ENCODE assay signal across 16 cellular contexts in the genomic region with DNA sequence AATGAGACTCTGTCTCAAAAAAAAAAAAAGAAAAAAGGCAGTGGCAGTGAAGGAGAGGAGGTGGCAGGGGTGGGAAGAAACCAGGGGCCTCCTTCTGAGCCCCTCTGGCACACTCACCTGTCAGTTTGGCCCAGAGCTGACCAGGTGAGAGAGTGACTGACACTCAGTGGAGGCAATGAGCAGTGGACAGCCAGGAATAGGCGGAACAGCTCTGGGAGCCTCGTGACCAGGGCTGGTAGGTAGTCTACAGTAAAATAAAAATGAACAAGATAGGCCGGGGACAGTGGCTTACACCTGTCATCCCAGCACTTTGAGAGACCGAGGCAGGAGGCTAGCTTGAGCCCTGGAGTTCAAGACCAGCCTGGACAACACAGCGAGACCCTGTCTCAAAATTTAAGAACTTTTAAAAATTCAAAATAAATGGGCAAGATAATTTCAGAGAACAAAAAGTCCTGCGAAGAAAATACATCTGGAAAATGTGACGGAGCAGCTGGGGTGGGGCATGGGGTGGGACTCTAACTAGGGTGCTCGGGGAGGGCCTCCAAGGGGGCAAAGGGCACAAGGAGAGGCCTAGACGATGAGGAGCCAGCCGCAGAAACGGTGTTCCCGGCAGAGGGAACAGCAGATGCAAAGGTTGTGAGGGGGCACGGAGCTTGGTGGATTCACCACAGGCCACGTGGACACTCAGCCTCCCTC. TPM values are rescaled to one million over a fixed set of nuclear protein-coding genes. Genes with fewer than 3 reads are reported as not detected.
DNase-seq lines count a peak whose midpoint lies in the region; ATAC-seq and TF ChIP-seq lines count a peak whose summit lies in the region.
"Had no signal": no experiment of that assay in that cellular context is flagged by ENCODE, and none has a peak within 500 bp of the region (broad histone marks: within the 10 kb centered on the region; RNA-seq: fewer than 3 reads in every experiment).

No MANE protein-coding gene starts in this region.

- POLR2A ChIA-PET in RWPE1 (lab: Yijun Ruan, JAX; ENCODE audit: low non-redundant PET) = no interaction called here

- H3K4me3 Mint-ChIP-seq in activated naive CD4-positive, alpha-beta T cell treated with anti-CD3 and anti-CD28 coated beads for 36 hours = no peak overlapping the region
- no peak overlapping the region for H3K4me3 Mint-ChIP-seq in effector memory CD8-positive, alpha-beta T cell
- no peak overlapping the region for H3K4me3 Mint-ChIP-seq in stimulated activated effector memory CD8-positive, alpha-beta T cell treated with anti-CD3 and anti-CD28 coated beads, Interleukin-12 subunit alpha, Interleukin-12 subunit beta, amount 100 ng/mL, for 72 hours
- H3K4me3 Mint-ChIP-seq: CD4-positive, alpha-beta T cell; GM23338 had no signal

- TF ChIP-seq CTCF in RWPE1 (conservative IDR thresholded peaks at IDR 0.05; ENCODE audit: low read depth) = no peak

- DNase-seq in activated naive CD4-positive, alpha-beta T cell treated with anti-CD3 and anti-CD28 coated beads for 36 hours = no peak
- no peak for DNase-seq in activated naive CD4-positive, alpha-beta T cell treated with Interleukin-2 at 50 U/mL for 16 hours
- DNase-seq in RWPE1 (ENCODE audit: low spot score) = no peak
- no peak for DNase-seq in effector memory CD8-positive, alpha-beta T cell
- no peak for DNase-seq in stimulated activated effector memory CD8-positive, alpha-beta T cell treated with anti-CD3 and anti-CD28 coated beads, Interleukin-12 subunit alpha, Interleukin-12 subunit beta, amount 100 ng/mL, for 72 hours (ENCODE audit: low spot score in 2 of 2)
- DNase-seq: AML-193; CD4-positive, alpha-beta T cell; GF-D8; MV-4-11; NCI-H1417 treated with DMSO at 0.1 percent for 48 hours; NCI-H2029 treated with DMSO at 0.1 percent for 48 hours; NCI-H524 had no signal

- no peak for ATAC-seq in effector memory CD8-positive, alpha-beta T cell (replicated peaks)
- no peak for ATAC-seq in stimulated activated effector memory CD8-positive, alpha-beta T cell treated with anti-CD3 and anti-CD28 coated beads, Interleukin-12 subunit alpha, Interleukin-12 subunit beta, amount 100 ng/mL, for 72 hours
- ATAC-seq in GM19463 (IDR thresholded peaks at IDR 0.05; ENCODE audit: unreplicated experiment) (no peak), HG02678 (IDR thresholded peaks at IDR 0.05; ENCODE audit: unreplicated experiment) (no peak), HG03565 (IDR thresholded peaks at IDR 0.05; ENCODE audit: unreplicated experiment) (no peak)
- ATAC-seq: GM23338 had no signal

- H3K27ac ChIP-seq in RWPE1 = peak overlapping the region; percentile 24; the same call in 1 of the 2 replicates

- H3K36me3 Mint-ChIP-seq in activated naive CD4-positive, alpha-beta T cell treated with anti-CD3 and anti-CD28 coated beads for 36 hours (ENCODE audit: low read depth) = peaks cover 17% of the 10 kb centered on the region
- peaks cover 79% of the 10 kb centered on the region for H3K36me3 Mint-ChIP-seq in effector memory CD8-positive, alpha-beta T cell (ENCODE audit: insufficient read depth)
- H3K36me3 Mint-ChIP-seq in stimulated activated effector memory CD8-positive, alpha-beta T cell treated with anti-CD3 and anti-CD28 coated beads, Interleukin-12 subunit alpha, Interleukin-12 subunit beta, amount 100 ng/mL, for 72 hours = peaks cover 77% of the 10 kb centered on the region

- H3K27ac Mint-ChIP-seq in activated naive CD4-positive, alpha-beta T cell treated with anti-CD3 and anti-CD28 coated beads for 36 hours = peak overlapping the region; percentile 30
- H3K27ac Mint-ChIP-seq in effector memory CD8-positive, alpha-beta T cell = peak overlapping the region; percentile 52 to 83
- peak overlapping the region; percentile 83 for H3K27ac Mint-ChIP-seq in stimulated activated effector memory CD8-positive, alpha-beta T cell treated with anti-CD3 and anti-CD28 coated beads, Interleukin-12 subunit alpha, Interleukin-12 subunit beta, amount 100 ng/mL, for 72 hours
- H3K27ac Mint-ChIP-seq: GM23338 had no signal

- H3K4me1 Mint-ChIP-seq in activated naive CD4-positive, alpha-beta T cell treated with anti-CD3 and anti-CD28 coated beads for 36 hours (ENCODE audit: low read depth) = peaks cover 16% of the 10 kb centered on the region
- peaks cover 14 to 18% of the 10 kb centered on the region in 2 donors for H3K4me1 Mint-ChIP-seq in effector memory CD8-positive, alpha-beta T cell (ENCODE audit: low read depth in 2 of 2)
- peaks cover 21% of the 10 kb centered on the region for H3K4me1 Mint-ChIP-seq in stimulated activated effector memory CD8-positive, alpha-beta T cell treated with anti-CD3 and anti-CD28 coated beads, Interleukin-12 subunit alpha, Interleukin-12 subunit beta, amount 100 ng/mL, for 72 hours

- CTCF ChIA-PET in activated naive CD4-positive, alpha-beta T cell treated with anti-CD3 and anti-CD28 coated beads for 36 hours (lab: Charles Lee) = interaction anchor here (11.2 kb wide), 1 partner anchor 12 kb away, joined by 101 read pairs; no protein-coding TSS in a partner anchor
- CTCF ChIA-PET in RWPE1 (lab: Yijun Ruan, JAX) = no interaction called here

- intact Hi-C loops in activated naive CD4-positive, alpha-beta T cell treated with anti-CD3 and anti-CD28 coated beads for 36 hours (cut with micrococcal nuclease) = no loop called here

- no peaks in the 10 kb centered on the region for H3K27me3 Mint-ChIP-seq in activated naive CD4-positive, alpha-beta T cell treated with anti-CD3 and anti-CD28 coated beads for 36 hours (ENCODE audit: low read depth)
- H3K27me3 Mint-ChIP-seq in effector memory CD8-positive, alpha-beta T cell = no peaks in the 10 kb centered on the region
- H3K27me3 Mint-ChIP-seq: CD4-positive, alpha-beta T cell had no signal

- H3K9me3 Mint-ChIP-seq in activated naive CD4-positive, alpha-beta T cell treated with anti-CD3 and anti-CD28 coated beads for 36 hours = no peaks in the 10 kb centered on the region
- H3K9me3 Mint-ChIP-seq in effector memory CD8-positive, alpha-beta T cell = no peaks in the 10 kb centered on the region
- no peaks in the 10 kb centered on the region for H3K9me3 Mint-ChIP-seq in stimulated activated effector memory CD8-positive, alpha-beta T cell treated with anti-CD3 and anti-CD28 coated beads, Interleukin-12 subunit alpha, Interleukin-12 subunit beta, amount 100 ng/mL, for 72 hours
- H3K9me3 Mint-ChIP-seq: CD4-positive, alpha-beta T cell; GM23338 had no signal

RNA-seq across cellular contexts. Expression of a gene that starts 3.8 kb away (rescaled TPM):
- 10 to 100 TPM; 17.4 to 19.2 TPM for total RNA-seq in activated naive CD4-positive, alpha-beta T cell treated with anti-CD3 and anti-CD28 coated beads for 36 hours

RNA-seq across cellular contexts. Expression of a gene that starts 15.2 kb away (rescaled TPM):
- total RNA-seq in activated naive CD4-positive, alpha-beta T cell treated with anti-CD3 and anti-CD28 coated beads for 36 hours = 10 to 100 TPM; 45.9 to 51.0 TPM

RNA-seq across cellular contexts. Expression of a gene that starts 20.7 kb away (rescaled TPM):
- 10 to 100 TPM; 62.7 to 70.2 TPM for total RNA-seq in activated naive CD4-positive, alpha-beta T cell treated with anti-CD3 and anti-CD28 coated beads for 36 hours

RNA-seq across cellular contexts. Expression of a gene that starts 31.4 kb away (rescaled TPM):
- total RNA-seq in activated naive CD4-positive, alpha-beta T cell treated with anti-CD3 and anti-CD28 coated beads for 36 hours = 10 to 100 TPM; 26.7 to 30.4 TPM

RNA-seq across cellular contexts. Expression of a gene that starts 42.1 kb away (rescaled TPM):
- total RNA-seq in activated naive CD4-positive, alpha-beta T cell treated with anti-CD3 and anti-CD28 coated beads for 36 hours = 10 to 100 TPM; 17.5 to 18.8 TPM

Comparison
In these comparisons a context has a peak if more than half of its experiments do, and no peak if none do; other contexts are left out.
1. H3K27ac Mint-ChIP-seq: peak in every context shown above with its lines; median percentile 83 in stimulated activated effector memory CD8-positive, alpha-beta T cell treated with anti-CD3 and anti-CD28 coated beads, Interleukin-12 subunit alpha, Interleukin-12 subunit beta, amount 100 ng/mL, for 72 hours; 68 in effector memory CD8-positive, alpha-beta T cell; 30 in activated naive CD4-positive, alpha-beta T cell treated with anti-CD3 and anti-CD28 coated beads for 36 hours.